20 cellular contexts compared by ENCODE assay signal in the genomic region with DNA sequence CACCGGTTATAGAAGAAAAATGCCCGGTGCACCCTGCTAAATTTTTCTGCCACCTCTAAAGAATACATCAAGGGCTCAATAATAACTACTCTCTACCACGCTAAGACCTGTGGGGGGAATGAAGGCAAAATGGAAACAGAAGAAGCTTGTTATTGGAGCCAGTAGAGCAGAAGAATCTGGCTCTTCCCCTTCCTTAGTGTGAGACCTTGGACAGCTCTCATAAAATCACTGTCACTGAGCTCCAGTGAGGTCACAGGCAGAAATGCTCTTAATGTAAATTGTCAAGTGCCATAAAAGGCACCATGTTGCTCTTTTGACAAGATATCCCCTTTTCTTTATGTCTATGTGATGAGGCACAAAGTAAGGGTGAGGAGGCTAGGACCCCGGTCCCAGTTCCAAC.
"Had no signal": no experiment of that assay in that cellular context is flagged by ENCODE, and none has a peak within 500 bp of the region (broad histone marks: within the 10 kb centered on the region; RNA-seq: fewer than 3 reads in every experiment).

No MANE protein-coding gene starts in this region.

- H3K4me3 ChIP-seq: dorsolateral prefrontal cortex, left lung, right lobe of liver, thoracic aorta, tibial nerve, upper lobe of left lung had no signal

- H3K27me3 ChIP-seq: dorsolateral prefrontal cortex, left lung, right lobe of liver, tibial nerve, upper lobe of left lung had no signal

- H3K79me2 ChIP-seq: parathyroid adenoma had no signal

- H3K4me1 ChIP-seq: left lung, parathyroid adenoma, right lobe of liver, tibial nerve, upper lobe of left lung had no signal

- H3K9ac ChIP-seq: parathyroid adenoma had no signal

- ATAC-seq: left lung; natural killer cell; right lobe of liver; stimulated activated naive B cell treated with anti-CD40 and anti-IgM and Interleukin-4, amounts not matched to agents 10 μg/mL and 1 μg/mL and 100 μg/mL, for 72 hours had no signal

- H3K9me3 ChIP-seq: left lung, right lobe of liver, thoracic aorta, upper lobe of left lung had no signal

- H3K36me3 ChIP-seq: left lung, right lobe of liver, thoracic aorta, tibial nerve, upper lobe of left lung had no signal

- DNase-seq: dorsolateral prefrontal cortex; effector CD4-positive, alpha-beta T cell; head of caudate nucleus; left lung; mesendoderm; midbrain; natural killer cell; right lobe of liver; small intestine; stimulated activated CD4-positive, alpha-beta T cell treated with anti-CD3 and anti-CD28 coated beads, Interleukin-15, amount 100 ng/mL, for 24 hours; stimulated activated CD4-positive, alpha-beta T cell treated with anti-CD3 and anti-CD28 coated beads, Interleukin-2, amount 100 ng/mL, for 48 hours; stimulated activated naive B cell treated with anti-CD40 and anti-IgM and Interleukin-4, amounts not matched to agents 10 μg/mL and 1 μg/mL and 100 μg/mL, for 72 hours; upper lobe of left lung had no signal

- H3K27ac ChIP-seq: dorsolateral prefrontal cortex, left lung, parathyroid adenoma, right lobe of liver, thoracic aorta, tibial nerve, upper lobe of left lung had no signal

- H2AFZ ChIP-seq: parathyroid adenoma had no signal

- FAIRE-seq: colon, frontal cortex, keratinocyte, small intestine, urothelium cell line had no signal
